22 cellular contexts compared by ENCODE assay signal in the genomic region with DNA sequence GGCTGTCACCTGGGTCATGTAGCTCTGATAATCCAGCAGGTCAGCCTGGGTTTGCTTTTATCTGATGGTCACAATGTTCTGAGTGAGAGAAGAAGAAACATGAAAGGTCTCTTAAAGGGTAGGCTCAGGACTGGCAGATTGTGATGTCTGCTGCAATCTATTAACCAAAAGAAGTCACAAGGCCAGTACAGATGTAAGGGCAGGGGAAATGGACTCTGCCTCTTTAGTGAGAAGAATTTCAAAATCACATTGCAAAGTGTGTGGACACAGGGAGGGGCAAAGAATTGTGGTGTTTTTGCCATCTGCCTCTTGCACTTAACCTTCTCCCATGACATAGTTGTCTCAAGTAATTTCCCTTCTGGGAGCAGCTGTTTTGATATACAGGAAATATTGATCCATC. TPM values are rescaled to one million over a fixed set of nuclear protein-coding genes. Genes with fewer than 3 reads are reported as not detected.
DNase-seq lines count a peak whose midpoint lies in the region; ATAC-seq and TF ChIP-seq lines count a peak whose summit lies in the region.
"Had no signal": no experiment of that assay in that cellular context is flagged by ENCODE, and none has a peak within 500 bp of the region (broad histone marks: within the 10 kb centered on the region; RNA-seq: fewer than 3 reads in every experiment).

No MANE protein-coding gene starts in this region.

- intact Hi-C loops in heart left ventricle (cut with DNase I): no loop called here
- intact Hi-C loops in cardiac septum (cut with DNase I): no loop called here

- peaks cover 0 to 6% (median 0%) of the 10 kb centered on the region in 12 donors for H3K4me1 ChIP-seq in heart left ventricle
- H3K4me1 ChIP-seq in hepatocyte (ENCODE audit: insufficient read depth): no peaks in the 10 kb centered on the region

- H3K27me3 Mint-ChIP-seq in neural crest cell (ENCODE audit: low read depth): no peaks in the 10 kb centered on the region

- DNase-seq in heart left ventricle (no peak), cardiac septum (ENCODE audit: low spot score) (no peak), NCI-H2227 treated with DMSO at 0.1 percent for 48 hours (lab: John Stamatoyannopoulos, UW) (peak; percentile 48), hepatocyte (ENCODE audit: low spot score) (peak; percentile 31), neural crest cell (ENCODE audit: low read depth, low spot score) (no peak), DMS53 (lab: John Stamatoyannopoulos, UW) (no peak), NK-92 (lab: John Stamatoyannopoulos, UW; ENCODE audit: unreplicated experiment) (no peak)
- no peak for DNase-seq in activated CD4-positive, alpha-beta T cell treated with anti-CD3 and anti-CD28 coated beads, Interleukin-2, amount 50 U/mL, for 4 hours
- DNase-seq: 8988T; CD8-positive, alpha-beta memory T cell; GDM1; IMR-90; NCI-H1092 treated with DMSO at 0.1 percent for 48 hours; NCI-H146; NCI-H2029; NCI-H2171 treated with DMSO at 0.1 percent for 48 hours; NCI-H446 treated with DMSO at 0.1 percent for 48 hours; NK-92 treated with Interleukin-12 subunit alpha and Interleukin-12 subunit beta, amount 100 ng/mL, for 24 hours had no signal

- H4K20me1 ChIP-seq in hepatocyte (ENCODE audit: insufficient read depth, poor library complexity, severe bottlenecking): no peaks in the 10 kb centered on the region

- no peaks in the 10 kb centered on the region for H3K36me3 ChIP-seq in heart left ventricle
- no peaks in the 10 kb centered on the region for H3K36me3 ChIP-seq in hepatocyte (replicated peaks; ENCODE audit: insufficient read depth, low read depth)

- TF ChIP-seq CTCF in heart left ventricle (IDR thresholded peaks at IDR 0.05) (no peak), hepatocyte (IDR thresholded peaks at IDR 0.05; ENCODE audit: poor library complexity) (no peak), neural crest cell (conservative IDR thresholded peaks at IDR 0.05) (no peak)

- no peak for TF ChIP-seq POLR2A in heart left ventricle (IDR thresholded peaks at IDR 0.05)

- H3K4me3 ChIP-seq in heart left ventricle (no peak overlapping the region), hepatocyte (no peak overlapping the region)

- H3K27ac ChIP-seq in heart left ventricle: no peak overlapping the region
- H3K27ac ChIP-seq in hepatocyte: peak overlapping the region; percentile 67
- H3K27ac ChIP-seq: C4-2B, KMS-11, RWPE1 had no signal

- no peaks in the 10 kb centered on the region for H3K27me3 ChIP-seq in heart left ventricle
- no peaks in the 10 kb centered on the region for H3K27me3 ChIP-seq in hepatocyte

- H3K36me3 Mint-ChIP-seq in neural crest cell (ENCODE audit: low read depth): no peaks in the 10 kb centered on the region
- H3K36me3 Mint-ChIP-seq: CD8-positive, alpha-beta memory T cell had no signal

- H3K4me3 Mint-ChIP-seq in neural crest cell: no peak overlapping the region
- H3K4me3 Mint-ChIP-seq: CD8-positive, alpha-beta memory T cell had no signal

- no peak overlapping the region for H3K4me2 ChIP-seq in hepatocyte
- H3K4me2 ChIP-seq: KMS-11 had no signal

- H3K9me3 ChIP-seq in heart left ventricle (no peaks in the 10 kb centered on the region), hepatocyte (ENCODE audit: low read depth) (no peaks in the 10 kb centered on the region)

- ATAC-seq in heart left ventricle: peak in 3 of 4 donors; percentile 13 to 45 (median 33)
- ATAC-seq: SK-N-SH treated with all-trans-retinoic acid at 6 μM for 48 hours had no signal

- H3K27ac Mint-ChIP-seq in neural crest cell (ENCODE audit: unreplicated experiment): peak overlapping the region; percentile 60
- H3K27ac Mint-ChIP-seq: CD8-positive, alpha-beta memory T cell had no signal

- no peaks in the 10 kb centered on the region for H3K79me2 ChIP-seq in hepatocyte

- peaks cover 5% of the 10 kb centered on the region for H3K4me1 Mint-ChIP-seq in neural crest cell
- H3K4me1 Mint-ChIP-seq: CD8-positive, alpha-beta memory T cell had no signal

- no peaks in the 10 kb centered on the region for H3K9me3 Mint-ChIP-seq in neural crest cell

- H3K9me2 ChIP-seq in hepatocyte (replicated peaks; ENCODE audit: insufficient read depth): no peaks in the 10 kb centered on the region

- no peak overlapping the region for H2AFZ ChIP-seq in hepatocyte

RNA-seq across cellular contexts. Expression of a gene that starts 40.9 kb away (rescaled TPM):
- total RNA-seq in heart left ventricle (1 to 10 TPM; 1.6 to 4.7 (median 2.9) TPM), cardiac septum (0.73 TPM), hepatocyte (2.7 and 3.9 TPM in 2 replicates), neural crest cell (2.7 and 2.9 TPM in 2 replicates)
- polyA plus RNA-seq in heart left ventricle (under 1 TPM; 0.42 to 0.90 TPM), hepatocyte (0.66 and 0.89 TPM in 2 replicates)
- total RNA-seq: CD8-positive, alpha-beta memory T cell had no signal
- polyA plus RNA-seq: CD8-positive, alpha-beta memory T cell had no signal

Comparison
In these comparisons a context has a peak if more than half of its experiments do, and no peak if none do; other contexts are left out.
1. DNase-seq: peak in NCI-H2227 treated with DMSO at 0.1 percent for 48 hours (single experiment) and hepatocyte (single experiment); none in heart left ventricle (0 of 5), cardiac septum (single experiment), neural crest cell (single experiment), activated CD4-positive, alpha-beta T cell treated with anti-CD3 and anti-CD28 coated beads, Interleukin-2, amount 50 U/mL, for 4 hours (0 of 2), DMS53 (single experiment) and NK-92 (single experiment).